Comparison of ENCODE assay signal across 17 cellular contexts in the genomic region with DNA sequence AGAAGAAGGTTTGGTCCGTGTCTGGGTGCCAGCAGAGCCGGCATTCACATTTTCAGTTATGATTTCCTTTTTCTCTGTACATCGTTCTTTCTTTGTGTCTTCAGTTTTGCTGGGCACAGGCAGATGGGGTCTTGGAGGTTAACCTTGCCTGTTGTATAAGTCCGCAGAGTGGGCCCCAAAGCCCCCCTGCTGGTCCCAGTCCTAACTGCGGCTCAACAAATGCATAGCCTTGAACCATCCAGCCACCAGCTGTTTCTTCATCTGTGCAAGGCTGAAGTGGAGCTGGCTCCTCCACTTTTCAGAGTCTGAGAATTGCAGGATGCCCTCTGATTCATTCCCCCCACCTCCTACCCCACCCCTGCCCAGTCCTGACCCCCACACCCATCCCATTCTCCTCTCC.
A peak's percentile ranks its signal among the peaks of the same experiment; 100 is the strongest.
DNase-seq lines count a peak whose midpoint lies in the region; ATAC-seq and TF ChIP-seq lines count a peak whose summit lies in the region.
"Had no signal": no experiment of that assay in that cellular context is flagged by ENCODE, and none has a peak within 500 bp of the region (broad histone marks: within the 10 kb centered on the region; RNA-seq: fewer than 3 reads in every experiment).

No MANE protein-coding gene starts in this region.

- H3K27ac Mint-ChIP-seq in endodermal cell (no peak overlapping the region), progenitor cell of endocrine pancreas (no peak overlapping the region)
- H3K27ac Mint-ChIP-seq: CD14-positive monocyte; CD8-positive, alpha-beta T cell; GM23338 had no signal

- H3K4me1 Mint-ChIP-seq in endodermal cell, result peaks cover 19% of the 10 kb centered on the region
- peaks cover 2% of the 10 kb centered on the region for H3K4me1 Mint-ChIP-seq in progenitor cell of endocrine pancreas (ENCODE audit: low read depth)
- H3K4me1 Mint-ChIP-seq: CD14-positive monocyte, GM23338 had no signal

- H3K36me3 ChIP-seq in endodermal cell (ENCODE audit: control insufficient read depth, insufficient read depth, low read length), result no peaks in the 10 kb centered on the region
- H3K36me3 ChIP-seq in thyroid gland, result no peaks in the 10 kb centered on the region
- H3K36me3 ChIP-seq: HAP-1 had no signal

- H3K36me3 Mint-ChIP-seq in endodermal cell (ENCODE audit: low read depth) (no peaks in the 10 kb centered on the region), progenitor cell of endocrine pancreas (ENCODE audit: insufficient read depth) (no peaks in the 10 kb centered on the region)
- H3K36me3 Mint-ChIP-seq: CD14-positive monocyte; CD8-positive, alpha-beta T cell had no signal

- H3K27me3 ChIP-seq in endodermal cell (ENCODE audit: control insufficient read depth, insufficient read depth, low read length, poor library complexity, severe bottlenecking), result no peaks in the 10 kb centered on the region
- H3K27me3 ChIP-seq in thyroid gland, result no peaks in the 10 kb centered on the region

- H3K4me3 Mint-ChIP-seq in endodermal cell, result no peak overlapping the region
- no peak overlapping the region for H3K4me3 Mint-ChIP-seq in progenitor cell of endocrine pancreas (ENCODE audit: low read depth)
- H3K4me3 Mint-ChIP-seq: CD14-positive monocyte; CD8-positive, alpha-beta T cell; GM23338 had no signal

- no peak overlapping the region for H3K9ac ChIP-seq in endodermal cell (ENCODE audit: extremely low read depth, low read length, poor library complexity, severe bottlenecking)

- no peak for TF ChIP-seq POLR2A in thyroid gland (IDR thresholded peaks at IDR 0.05)

- intact Hi-C loops in thyroid gland (cut with DNase I), result no loop called here

- DNase-seq in NCI-H524 treated with DMSO at 0.1 percent for 48 hours (lab: John Stamatoyannopoulos, UW) (peak; percentile 80), endodermal cell (peak; percentile 40), progenitor cell of endocrine pancreas (ENCODE audit: low spot score, unreplicated experiment) (no peak), SKM-1 treated with dmso at 0.1 percent for 144 hours (lab: John Stamatoyannopoulos, UW; ENCODE audit: unreplicated experiment) (no peak), thyroid gland (no peak)
- DNase-seq: CD8-positive, alpha-beta T cell; COR-L47; DMS53; GF-D8 had no signal

- WGBS in endodermal cell (ENCODE audit: insufficient coverage in 1 of 2, insufficient read length in 1 of 2), 2 experiments, result 82 to 91% methylated on average over 5 of the region's 5 CpGs
- 70 to 80% methylated on average over 5 of the region's 5 CpGs for WGBS in thyroid gland, 2 donors

- ATAC-seq in GM18498 (IDR thresholded peaks at IDR 0.05; ENCODE audit: unreplicated experiment), result no peak
- ATAC-seq: A549; CD8-positive, alpha-beta T cell; GM12878; GM23338 had no signal

- peaks cover 9% of the 10 kb centered on the region for H3K27me3 Mint-ChIP-seq in endodermal cell (ENCODE audit: insufficient read depth)
- H3K27me3 Mint-ChIP-seq in progenitor cell of endocrine pancreas, result peaks cover 12% of the 10 kb centered on the region

- H3K9me3 ChIP-seq in endodermal cell (ENCODE audit: control insufficient read depth, low read length) (peaks cover 13% of the 10 kb centered on the region), thyroid gland (no peaks in the 10 kb centered on the region)
- H3K9me3 ChIP-seq: HAP-1 had no signal

- TF ChIP-seq CTCF in GM12873 (IDR thresholded peaks at IDR 0.05; ENCODE audit: insufficient read depth, low read depth, low read length, missing control alignments) (peak; percentile 24), endodermal cell (conservative IDR thresholded peaks at IDR 0.05) (peak; percentile 48), progenitor cell of endocrine pancreas (IDR thresholded peaks at IDR 0.05; ENCODE audit: unreplicated experiment) (peak; percentile 18), thyroid gland (IDR thresholded peaks at IDR 0.05) (no peak)

- no peak overlapping the region for H3K27ac ChIP-seq in endodermal cell (ENCODE audit: low read depth, low read length)
- H3K27ac ChIP-seq in thyroid gland, result no peak overlapping the region
- H3K27ac ChIP-seq: A549, HL-60 had no signal

- H3K4me1 ChIP-seq in endodermal cell (ENCODE audit: control insufficient read depth, insufficient read depth, low read length) (peaks cover 12% of the 10 kb centered on the region), thyroid gland (no peaks in the 10 kb centered on the region)
- H3K4me1 ChIP-seq: A549, HAP-1 had no signal

- H3K9me3 Mint-ChIP-seq in endodermal cell (peaks cover 8% of the 10 kb centered on the region), progenitor cell of endocrine pancreas (ENCODE audit: low read depth) (peaks cover 3% of the 10 kb centered on the region)
- H3K9me3 Mint-ChIP-seq: CD8-positive, alpha-beta T cell; GM23338 had no signal

- H3K4me3 ChIP-seq in endodermal cell (ENCODE audit: low read length) (no peak overlapping the region), thyroid gland (replicated peaks in 1 of 3) (no peak overlapping the region)
- H3K4me3 ChIP-seq: A549, GM12878, GM23338, HAP-1 had no signal

Comparison
In these comparisons a context has a peak if more than half of its experiments do, and no peak if none do; other contexts are left out.
1. CTCF ChIP-seq: peak in GM12873 (single experiment), endodermal cell (single experiment) and progenitor cell of endocrine pancreas (single experiment); none in thyroid gland (0 of 6).
2. DNase-seq: peak in NCI-H524 treated with DMSO at 0.1 percent for 48 hours (single experiment) and endodermal cell (single experiment); none in progenitor cell of endocrine pancreas (single experiment), SKM-1 treated with dmso at 0.1 percent for 144 hours (single experiment) and thyroid gland (0 of 2).